In genomic region chr13:21595546-21595822, GRCh38 we compare ENCODE assay signal across 14 cellular contexts. TPM values are rescaled to one million over a fixed set of nuclear protein-coding genes. Genes with fewer than 3 reads are reported as not detected.
DNase-seq lines count a peak whose midpoint lies in the region; ATAC-seq and TF ChIP-seq lines count a peak whose summit lies in the region.
"Had no signal": no experiment of that assay in that cellular context is flagged by ENCODE, and none has a peak within 500 bp of the region (broad histone marks: within the 10 kb centered on the region; RNA-seq: fewer than 3 reads in every experiment).

No MANE protein-coding gene starts in this region.

- H3K9me3 ChIP-seq in BE2C = no peaks in the 10 kb centered on the region
- H3K9me3 ChIP-seq in body of pancreas = no peaks in the 10 kb centered on the region
- H3K9me3 ChIP-seq in suprapubic skin = no peaks in the 10 kb centered on the region

- H3K36me3 Mint-ChIP-seq in effector memory CD8-positive, alpha-beta T cell (ENCODE audit: insufficient read depth) = peaks cover 10% of the 10 kb centered on the region

- H3K27me3 ChIP-seq in BE2C = no peaks in the 10 kb centered on the region
- no peaks in the 10 kb centered on the region for H3K27me3 ChIP-seq in body of pancreas
- no peaks in the 10 kb centered on the region for H3K27me3 ChIP-seq in suprapubic skin
- H3K27me3 ChIP-seq: neural progenitor cell had no signal

- H3K4me1 Mint-ChIP-seq in effector memory CD8-positive, alpha-beta T cell (ENCODE audit: low read depth in 2 of 2) = peaks cover 62 to 80% of the 10 kb centered on the region in 2 donors
- H3K4me1 Mint-ChIP-seq: neural progenitor cell had no signal

- no peaks in the 10 kb centered on the region for H3K27me3 Mint-ChIP-seq in effector memory CD8-positive, alpha-beta T cell
- H3K27me3 Mint-ChIP-seq: activated naive CD8-positive, alpha-beta T cell; CD8-positive, alpha-beta memory T cell had no signal

- no peak for TF ChIP-seq EP300 in suprapubic skin (IDR thresholded peaks at IDR 0.05)

- no peaks in the 10 kb centered on the region for H3K4me1 ChIP-seq in BE2C
- H3K4me1 ChIP-seq in body of pancreas = no peaks in the 10 kb centered on the region
- H3K4me1 ChIP-seq in suprapubic skin = peaks cover 14% of the 10 kb centered on the region

- intact Hi-C loops in body of pancreas (cut with DNase I) = no loop called here

- no peak for DNase-seq in effector memory CD8-positive, alpha-beta T cell
- DNase-seq in NOMO-1 (lab: John Stamatoyannopoulos, UW; ENCODE audit: unreplicated experiment in 2 of 2) (no peak), BE2C (no peak), body of pancreas (no peak), suprapubic skin (ENCODE audit: low spot score in 2 of 2) (no peak)
- DNase-seq: CD8-positive, alpha-beta memory T cell; NCI-H1436 treated with DMSO at 0.1 percent for 48 hours; substantia nigra had no signal

- H3K36me3 ChIP-seq in BE2C (no peaks in the 10 kb centered on the region), body of pancreas (replicated peaks in 1 of 2; ENCODE audit: insufficient read depth in 1 of 2, low read depth in 2 of 2) (no peaks in the 10 kb centered on the region), suprapubic skin (no peaks in the 10 kb centered on the region)

- no peaks in the 10 kb centered on the region for H3K9me3 Mint-ChIP-seq in effector memory CD8-positive, alpha-beta T cell
- H3K9me3 Mint-ChIP-seq: CD8-positive, alpha-beta memory T cell had no signal

- TF ChIP-seq CTCF in BE2C (IDR thresholded peaks at IDR 0.05; ENCODE audit: low read depth, low read length) (no peak), body of pancreas (IDR thresholded peaks at IDR 0.05) (no peak), suprapubic skin (IDR thresholded peaks at IDR 0.05) (no peak)

- H3K4me3 ChIP-seq in BE2C (ENCODE audit: low read depth, low read length) = no peak overlapping the region
- no peak overlapping the region for H3K4me3 ChIP-seq in body of pancreas
- H3K4me3 ChIP-seq in suprapubic skin = no peak overlapping the region
- H3K4me3 ChIP-seq: neural progenitor cell had no signal

- peak overlapping the region in 1 of 2 donors; percentile 23 for H3K4me3 Mint-ChIP-seq in effector memory CD8-positive, alpha-beta T cell
- H3K4me3 Mint-ChIP-seq: activated naive CD8-positive, alpha-beta T cell; neural progenitor cell had no signal

- ATAC-seq in GM18511 (IDR thresholded peaks at IDR 0.05; ENCODE audit: unreplicated experiment) (peak; percentile 63), GM21526 (IDR thresholded peaks at IDR 0.05; ENCODE audit: low FRiP score, unreplicated experiment) (peak; percentile 65), HG03159 (IDR thresholded peaks at IDR 0.05; ENCODE audit: unreplicated experiment) (peak; percentile 52), body of pancreas (no peak)
- ATAC-seq in effector memory CD8-positive, alpha-beta T cell (replicated peaks) = peak; percentile 22
- ATAC-seq: Panc1 had no signal

- H3K27ac ChIP-seq in body of pancreas = no peak overlapping the region
- H3K27ac ChIP-seq in suprapubic skin = no peak overlapping the region
- H3K27ac ChIP-seq: neural progenitor cell had no signal

- H3K27ac Mint-ChIP-seq in effector memory CD8-positive, alpha-beta T cell = no peak overlapping the region
- H3K27ac Mint-ChIP-seq: activated naive CD8-positive, alpha-beta T cell; CD8-positive, alpha-beta memory T cell; neural progenitor cell had no signal

- no peak for TF ChIP-seq POLR2A in body of pancreas (IDR thresholded peaks at IDR 0.05)
- TF ChIP-seq POLR2A in suprapubic skin (IDR thresholded peaks at IDR 0.05) = no peak

RNA-seq across cellular contexts. Expression of gene MICU2, which starts 8.5 kb away (rescaled TPM):
- 25.7 TPM for polyA plus RNA-seq in BE2C (2012; ENCODE audit: insufficient read depth, insufficient read length, low read depth)
- total RNA-seq in body of pancreas (10 to 100 TPM; 31.6 to 62.6 TPM), suprapubic skin (100 to 1,000 TPM in 2 of 4 donors, 10 to 100 TPM in 2; 83.3 to 130 (median 97.0) TPM)
